26 cellular contexts compared by ENCODE assay signal in genomic region chr1:204473415-204473965, GRCh38. TPM values are rescaled to one million over a fixed set of nuclear protein-coding genes. Genes with fewer than 3 reads are reported as not detected.
DNase-seq lines count a peak whose midpoint lies in the region; ATAC-seq and TF ChIP-seq lines count a peak whose summit lies in the region.
"Had no signal": no experiment of that assay in that cellular context is flagged by ENCODE, and none has a peak within 500 bp of the region (broad histone marks: within the 10 kb centered on the region; RNA-seq: fewer than 3 reads in every experiment).

No MANE protein-coding gene starts in this region.

- H3K4me3 Mint-ChIP-seq in CD4-positive, alpha-beta T cell: no peak overlapping the region
- H3K4me3 Mint-ChIP-seq in T-cell (no peak overlapping the region), progenitor cell of endocrine pancreas (ENCODE audit: low read depth) (no peak overlapping the region)
- H3K4me3 Mint-ChIP-seq: activated CD4-positive, alpha-beta memory T cell treated with anti-CD3 and anti-CD28 coated beads for 36 hours; activated naive CD4-positive, alpha-beta T cell treated with anti-CD3 and anti-CD28 coated beads, Interleukin-2, amount 10 ng/mL, durations not matched to agents 7 days and 5 days; activated T-helper 1 cell treated with anti-CD3 and anti-CD28 coated beads, Interleukin-12 subunit alpha, Interleukin-12 subunit beta, Interleukin-2, Interleukin-4 antibody, amounts not matched to agents 30 ng/mL and 10 ng/mL and 1 ng/mL, durations not matched to agents 14 hours and 24 hours and 36 hours; dendritic cell treated with granulocyte-macrophage colony-stimulating factor and Interleukin-4, amounts not matched to agents 40 ng/mL and 50 ng/mL, for 4 days had no signal

- no peaks in the 10 kb centered on the region for H3K27me3 Mint-ChIP-seq in CD4-positive, alpha-beta T cell
- H3K27me3 Mint-ChIP-seq in T-cell: no peaks in the 10 kb centered on the region
- no peaks in the 10 kb centered on the region for H3K27me3 Mint-ChIP-seq in progenitor cell of endocrine pancreas
- H3K27me3 Mint-ChIP-seq: activated CD4-positive, alpha-beta memory T cell treated with anti-CD3 and anti-CD28 coated beads for 36 hours; activated naive CD4-positive, alpha-beta T cell treated with anti-CD3 and anti-CD28 coated beads, Interleukin-2, amount 10 ng/mL, durations not matched to agents 7 days and 5 days had no signal

- DNase-seq in CD4-positive, alpha-beta T cell: no peak
- no peak for DNase-seq in T-cell
- DNase-seq in progenitor cell of endocrine pancreas (ENCODE audit: low spot score, unreplicated experiment): no peak
- DNase-seq in sigmoid colon: no peak
- no peak for DNase-seq in A172 (ENCODE audit: low spot score)
- DNase-seq: activated CD4-positive, alpha-beta memory T cell treated with anti-CD3 and anti-CD28 coated beads for 36 hours; activated CD8-positive, alpha-beta memory T cell treated with anti-CD3 and anti-CD28 coated beads, Interleukin-2, amount 50 U/mL, for 4 hours; activated naive CD4-positive, alpha-beta T cell treated with anti-CD3 and anti-CD28 coated beads, Interleukin-2, amount 10 ng/mL, durations not matched to agents 7 days and 5 days; NCI-H1105 treated with DMSO at 0.1 percent for 48 hours; NCI-H2029; NCI-H226; NCI-H774; ovary; retina; stimulated activated CD4-positive, alpha-beta T cell treated with anti-CD3 and anti-CD28 coated beads, Interleukin-2, amount 100 ng/mL, for 24 hours had no signal

- 54 to 72% methylated on average over 1 of the region's 1 CpG for WGBS in ectodermal cell, 2 experiments
- WGBS in sigmoid colon, 2 donors: 87 to 95% methylated on average over 1 of the region's 1 CpG

- H3K4me1 Mint-ChIP-seq in CD4-positive, alpha-beta T cell (ENCODE audit: low read depth): peaks cover 48% of the 10 kb centered on the region
- H3K4me1 Mint-ChIP-seq in T-cell: peaks cover 40 to 52% (median 46%) of the 10 kb centered on the region in 3 donors
- no peaks in the 10 kb centered on the region for H3K4me1 Mint-ChIP-seq in progenitor cell of endocrine pancreas (ENCODE audit: low read depth)

- TF ChIP-seq EP300 in sigmoid colon (IDR thresholded peaks at IDR 0.05): no peak

- intact Hi-C loops in CD4-positive, alpha-beta T cell (cut with DNase I, micrococcal nuclease): no loop called here
- intact Hi-C loops in sigmoid colon (cut with DNase I): no loop called here

- H3K9me3 ChIP-seq in CD4-positive, alpha-beta T cell (ENCODE audit: control insufficient read depth, low read length): no peaks in the 10 kb centered on the region
- H3K9me3 ChIP-seq in ectodermal cell (ENCODE audit: control insufficient read depth, low read length) (no peaks in the 10 kb centered on the region), sigmoid colon (no peaks in the 10 kb centered on the region)
- H3K9me3 ChIP-seq: gastroesophageal sphincter, ovary, suprapubic skin had no signal

- POLR2A ChIA-PET in CD4-positive, alpha-beta T cell (lab: Charles Lee): no interaction called here
- POLR2A ChIA-PET in T-cell (lab: Charles Lee): no interaction called here

- H3K36me3 ChIP-seq in ectodermal cell (ENCODE audit: control insufficient read depth, insufficient read depth, low read length): peaks cover 11% of the 10 kb centered on the region
- peaks cover 0 to 11% (median 6%) of the 10 kb centered on the region in 4 donors for H3K36me3 ChIP-seq in sigmoid colon
- H3K36me3 ChIP-seq: ovary had no signal

- no peak overlapping the region for H3K27ac ChIP-seq in CD4-positive, alpha-beta T cell (ENCODE audit: low read depth, low read length)
- H3K27ac ChIP-seq in ectodermal cell (ENCODE audit: insufficient read depth, low read depth, low read length, poor library complexity, severe bottlenecking) (peak overlapping the region; percentile 47), sigmoid colon (no peak overlapping the region)
- H3K27ac ChIP-seq: C4-2B, gastroesophageal sphincter, ovary, suprapubic skin had no signal

- no peaks in the 10 kb centered on the region for H3K9me3 Mint-ChIP-seq in CD4-positive, alpha-beta T cell
- H3K9me3 Mint-ChIP-seq in T-cell (no peaks in the 10 kb centered on the region), progenitor cell of endocrine pancreas (ENCODE audit: low read depth) (peaks cover 2% of the 10 kb centered on the region)
- H3K9me3 Mint-ChIP-seq: activated CD4-positive, alpha-beta memory T cell treated with anti-CD3 and anti-CD28 coated beads for 36 hours; activated naive CD4-positive, alpha-beta T cell treated with anti-CD3 and anti-CD28 coated beads, Interleukin-2, amount 10 ng/mL, durations not matched to agents 7 days and 5 days; activated T-helper 1 cell treated with anti-CD3 and anti-CD28 coated beads, Interleukin-12 subunit alpha, Interleukin-12 subunit beta, Interleukin-2, Interleukin-4 antibody, amounts not matched to agents 30 ng/mL and 10 ng/mL and 1 ng/mL, durations not matched to agents 14 hours and 24 hours and 36 hours; dendritic cell treated with granulocyte-macrophage colony-stimulating factor and Interleukin-4, amounts not matched to agents 40 ng/mL and 50 ng/mL, for 4 days; nephron had no signal

- peaks cover 32% of the 10 kb centered on the region for H3K36me3 Mint-ChIP-seq in CD4-positive, alpha-beta T cell (ENCODE audit: low read depth)
- H3K36me3 Mint-ChIP-seq in T-cell (peaks cover 33% of the 10 kb centered on the region), progenitor cell of endocrine pancreas (ENCODE audit: insufficient read depth) (peaks cover 14% of the 10 kb centered on the region)

- CTCF ChIA-PET in CD4-positive, alpha-beta T cell (lab: Charles Lee): interaction anchor here (0.6 to 1.4 kb wide), 3 partner anchors 9 to 129 kb away, joined by 3 read pairs; partner anchors contain the start of gene PIK3C2B
- CTCF ChIA-PET in T-cell (lab: Charles Lee): interaction anchor here (0.6 to 0.7 kb wide), 2 partner anchors 9 to 19 kb away, joined by 3 read pairs; no protein-coding TSS in a partner anchor

- no peak for TF ChIP-seq POLR2A in sigmoid colon (IDR thresholded peaks at IDR 0.05)

- ATAC-seq in CD4-positive, alpha-beta T cell (ENCODE audit: poor library complexity): no peak
- ATAC-seq in T-cell (replicated peaks in 1 of 4) (no peak), HG03439 (IDR thresholded peaks at IDR 0.05; ENCODE audit: unreplicated experiment) (no peak)
- ATAC-seq in activated CD4-positive, CD25-positive, alpha-beta regulatory T cell treated with anti-CD3 and anti-CD28 coated beads, Interleukin-2, amount 50 U/mL, for 24 hours: no peak
- ATAC-seq: gastroesophageal sphincter, HCT116, left lobe of liver had no signal

- H3K4me3 ChIP-seq in ectodermal cell (ENCODE audit: insufficient read depth, low read depth, low read length) (no peak overlapping the region), sigmoid colon (no peak overlapping the region)
- H3K4me3 ChIP-seq: gastroesophageal sphincter, ovary, suprapubic skin had no signal

- no peaks in the 10 kb centered on the region for H3K27me3 ChIP-seq in CD4-positive, alpha-beta T cell (ENCODE audit: control insufficient read depth, insufficient read depth, low read length)
- H3K27me3 ChIP-seq in ectodermal cell (ENCODE audit: control insufficient read depth, insufficient read depth, low read length, poor library complexity, severe bottlenecking) (no peaks in the 10 kb centered on the region), sigmoid colon (no peaks in the 10 kb centered on the region)
- H3K27me3 ChIP-seq: gastroesophageal sphincter, ovary, suprapubic skin had no signal

- H3K27ac Mint-ChIP-seq in CD4-positive, alpha-beta T cell: peak overlapping the region; percentile 30
- H3K27ac Mint-ChIP-seq in T-cell (peak overlapping the region; percentile 2 to 17), progenitor cell of endocrine pancreas (peak overlapping the region; percentile 39)
- H3K27ac Mint-ChIP-seq: activated CD4-positive, alpha-beta memory T cell treated with anti-CD3 and anti-CD28 coated beads for 36 hours; activated naive CD4-positive, alpha-beta T cell treated with anti-CD3 and anti-CD28 coated beads, Interleukin-2, amount 10 ng/mL, durations not matched to agents 7 days and 5 days; activated T-helper 1 cell treated with anti-CD3 and anti-CD28 coated beads, Interleukin-12 subunit alpha, Interleukin-12 subunit beta, Interleukin-2, Interleukin-4 antibody, amounts not matched to agents 30 ng/mL and 10 ng/mL and 1 ng/mL, durations not matched to agents 14 hours and 24 hours and 36 hours; dendritic cell treated with granulocyte-macrophage colony-stimulating factor and Interleukin-4, amounts not matched to agents 40 ng/mL and 50 ng/mL, for 4 days had no signal

- H3K4me1 ChIP-seq in ectodermal cell (ENCODE audit: control insufficient read depth, insufficient read depth, low read length) (peaks cover 29% of the 10 kb centered on the region), sigmoid colon (peaks cover 0 to 34% (median 27%) of the 10 kb centered on the region in 4 donors)

- no peak for TF ChIP-seq CTCF in CD4-positive, alpha-beta T cell (IDR thresholded peaks at IDR 0.05)
- TF ChIP-seq CTCF in progenitor cell of endocrine pancreas (IDR thresholded peaks at IDR 0.05; ENCODE audit: unreplicated experiment): no peak
- no peak for TF ChIP-seq CTCF in sigmoid colon (IDR thresholded peaks at IDR 0.05)

RNA-seq across cellular contexts. Expression of gene PIK3C2B, which starts 21.1 kb away (rescaled TPM):
- 10 to 100 TPM; 25.5 to 27.1 TPM for total RNA-seq in CD4-positive, alpha-beta T cell
- total RNA-seq in T-cell: 10 to 100 TPM; 33.4 to 44.1 (median 36.0) TPM
- 55.0 TPM for polyA plus RNA-seq in ectodermal cell (2013, experiment 1 of 4)
- polyA plus RNA-seq in ectodermal cell (2013, experiment 2 of 4): 49.3 TPM
- 39.7 TPM for polyA plus RNA-seq in ectodermal cell (2013, experiment 3 of 4)
- polyA plus RNA-seq in ectodermal cell (2013, experiment 4 of 4): 49.0 TPM
- 62.2 and 62.7 TPM in 2 replicates for total RNA-seq in progenitor cell of endocrine pancreas
- 10 to 100 TPM in 3 of 4 donors, 1 to 10 TPM in 1; 9.2 to 29.9 (median 16.0) TPM for total RNA-seq in sigmoid colon
- 10 to 100 TPM; 11.4 to 47.6 (median 17.1) TPM for polyA plus RNA-seq in sigmoid colon
- total RNA-seq in A172 (2014; rRNA removed; shearing (Covaris generic)): 2.0 and 2.5 TPM in 2 replicates

RNA-seq across cellular contexts. Expression of gene MDM4, which starts 42.7 kb away (rescaled TPM):
- 100 to 1,000 TPM; 260 to 266 TPM for total RNA-seq in CD4-positive, alpha-beta T cell
- total RNA-seq in T-cell (100 to 1,000 TPM; 168 to 288 (median 183) TPM), progenitor cell of endocrine pancreas (123 and 127 TPM in 2 replicates), sigmoid colon (10 to 100 TPM; 48.2 to 82.0 (median 53.1) TPM)
- 30.4 TPM for polyA plus RNA-seq in ectodermal cell (2013, experiment 1 of 4)
- 36.2 TPM for polyA plus RNA-seq in ectodermal cell (2013, experiment 2 of 4)
- 18.6 TPM for polyA plus RNA-seq in ectodermal cell (2013, experiment 3 of 4)
- polyA plus RNA-seq in ectodermal cell (2013, experiment 4 of 4): 21.0 TPM
- polyA plus RNA-seq in sigmoid colon: 10 to 100 TPM in 1 of 3 donors, 1 to 10 TPM in 2; 1.2 to 14.9 (median 1.8) TPM
- 16.9 and 50.8 TPM in 2 replicates for total RNA-seq in A172 (2014; rRNA removed; shearing (Covaris generic))
